8 cellular contexts compared by ENCODE assay signal in genomic region chr10:12810046-12810445, GRCh38.
A peak's percentile ranks its signal among the peaks of the same experiment; 100 is the strongest.
DNase-seq lines count a peak whose midpoint lies in the region; ATAC-seq, FAIRE-seq and TF ChIP-seq lines count a peak whose summit lies in the region.
"Not testable (repeated sequence)": the region's sequence is repeated elsewhere in the genome, so short reads cannot be mapped to it uniquely, and the experiment has no call there.

No MANE protein-coding gene starts in this region.

- in situ Hi-C loops in GM12878 (cut with MboI), result not testable (repeated sequence)

- H2AFZ ChIP-seq in GM12878 (ENCODE audit: control insufficient read depth, low read depth, low read length), result not testable (repeated sequence)

- RAD21 ChIA-PET in GM12878 (lab: Charles Lee; ENCODE audit: unreplicated experiment), result not testable (repeated sequence)

- not testable (repeated sequence) for FAIRE-seq in GM12878 (lab: Jason Lieb, UNC)

- intact Hi-C loops in GM12878 (cut with micrococcal nuclease; ENCODE audit: unreplicated experiment), result not testable (repeated sequence)

- ATAC-seq in GM12878, result peak; percentile 69
- ATAC-seq in stimulated activated naive B cell treated with anti-CD40 and anti-IgM and Interleukin-4, amounts not matched to agents 10 μg/mL and 1 μg/mL and 100 μg/mL, for 72 hours (replicated peaks), result peak; percentile 45 to 55

- TF ChIP-seq CTCF in AG10803 (conservative IDR thresholded peaks at IDR 0.05; ENCODE audit: low read length) (peak; percentile 15), GM12872 (IDR thresholded peaks at IDR 0.05; ENCODE audit: insufficient read depth, low read depth, low read length) (peak; percentile 41; the same call in 2 of the 3 replicates), HFFc6 (IDR thresholded peaks at IDR 0.05) (peak; percentile 35), epithelial cell of esophagus (IDR thresholded peaks at IDR 0.05; ENCODE audit: insufficient read depth, low read depth, low read length, missing control alignments) (peak; percentile 29), mesothelial cell of epicardium (IDR thresholded peaks at IDR 0.05; ENCODE audit: unreplicated experiment) (peak; percentile 68)
- not testable (repeated sequence) for TF ChIP-seq CTCF in GM12878 (IDR thresholded peaks at IDR 0.05 in 2 of 3, conservative IDR thresholded peaks at IDR 0.05 in 1 of 3; ENCODE audit: control insufficient read depth in 2 of 3, extremely low read depth in 1 of 3, insufficient read depth in 1 of 3, low read depth in 3 of 3, low read length in 3 of 3)

- not testable (repeated sequence) for BruUV-seq in GM12878 (replicated peaks; lab: Mats Ljungman, UMichigan)

- not testable (repeated sequence) for H3K9me3 ChIP-seq in GM12878 (replicated peaks; ENCODE audit: control insufficient read depth, insufficient read depth, low read length)

- not testable (repeated sequence) for H3K27me3 Mint-ChIP-seq in HFFc6 (ENCODE audit: insufficient read depth); mesothelial cell of epicardium (ENCODE audit: low read depth); stimulated activated naive B cell treated with anti-CD40 and anti-IgM and Interleukin-4, amounts not matched to agents 10 μg/mL and 1 μg/mL and 100 μg/mL, for 72 hours

- not testable (repeated sequence) for TF ChIP-seq POLR2A in GM12878 (IDR thresholded peaks at IDR 0.05; ENCODE audit: low read depth, low read length)

- not testable (repeated sequence) for H3K27ac Mint-ChIP-seq in HFFc6; mesothelial cell of epicardium; stimulated activated naive B cell treated with anti-CD40 and anti-IgM and Interleukin-4, amounts not matched to agents 10 μg/mL and 1 μg/mL and 100 μg/mL, for 72 hours

- WGBS in GM12878 (ENCODE audit: insufficient coverage, insufficient replicate concordance, low lambda C conversion rate, missing lambda C conversion rate), result 93% methylated on average over 3 of the region's 6 CpGs

- CTCF ChIA-PET in GM12878 (lab: Yijun Ruan, JAX), result not testable (repeated sequence)

- peaks cover 47% of the 10 kb centered on the region for H3K9me3 Mint-ChIP-seq in HFFc6
- H3K9me3 Mint-ChIP-seq in mesothelial cell of epicardium, result peaks cover 14% of the 10 kb centered on the region
- H3K9me3 Mint-ChIP-seq in stimulated activated naive B cell treated with anti-CD40 and anti-IgM and Interleukin-4, amounts not matched to agents 10 μg/mL and 1 μg/mL and 100 μg/mL, for 72 hours, result not testable (repeated sequence)

- H3K4me3 Mint-ChIP-seq in HFFc6; mesothelial cell of epicardium; stimulated activated naive B cell treated with anti-CD40 and anti-IgM and Interleukin-4, amounts not matched to agents 10 μg/mL and 1 μg/mL and 100 μg/mL, for 72 hours: not testable (repeated sequence)

- not testable (repeated sequence) for H3K79me2 ChIP-seq in GM12878 (ENCODE audit: control insufficient read depth, insufficient read depth, low read length)

- not testable (repeated sequence) for H3K4me2 ChIP-seq in GM12878 (ENCODE audit: control insufficient read depth, insufficient read depth)

- H3K27ac ChIP-seq in GM12878 (ENCODE audit: control insufficient read depth, insufficient read depth), result not testable (repeated sequence)

- not testable (repeated sequence) for H3K9ac ChIP-seq in GM12878 (ENCODE audit: control insufficient read depth, insufficient read depth, low read length)

- SMC1A ChIA-PET in GM12878 (lab: Charles Lee; ENCODE audit: uncharacterized antibody, unreplicated experiment), result not testable (repeated sequence)

- not testable (repeated sequence) for H3K4me3 ChIP-seq in AG10803 (ENCODE audit: low read length); GM12878; epithelial cell of esophagus (ENCODE audit: low read length)

- H3K36me3 Mint-ChIP-seq in HFFc6 (ENCODE audit: low read depth); mesothelial cell of epicardium: not testable (repeated sequence)
- H3K36me3 Mint-ChIP-seq in stimulated activated naive B cell treated with anti-CD40 and anti-IgM and Interleukin-4, amounts not matched to agents 10 μg/mL and 1 μg/mL and 100 μg/mL, for 72 hours, result peaks cover 32 to 70% of the 10 kb centered on the region in 2 donors

- not testable (repeated sequence) for TF ChIP-seq RAD21 in GM12878 (IDR thresholded peaks at IDR 0.05; ENCODE audit: insufficient read depth, low read depth, low read length)

- H3K27me3 ChIP-seq in GM12878 (replicated peaks in 1 of 2; ENCODE audit: control insufficient read depth in 2 of 2, insufficient read depth in 2 of 2, low read length in 1 of 2), result not testable (repeated sequence)

- DNase-seq in AG10803 (ENCODE audit: low read depth); HFFc6; GM12878 (ENCODE audit: low read depth, low spot score); epithelial cell of esophagus (ENCODE audit: low read depth); mesothelial cell of epicardium (ENCODE audit: low spot score in 2 of 2, unreplicated experiment in 2 of 2); stimulated activated naive B cell treated with anti-CD40 and anti-IgM and Interleukin-4, amounts not matched to agents 10 μg/mL and 1 μg/mL and 100 μg/mL, for 72 hours: not testable (repeated sequence)
- DNase-seq in RKO (ENCODE audit: low spot score), result peak; percentile 44

- H3K36me3 ChIP-seq in GM12878 (ENCODE audit: control insufficient read depth in 2 of 2, insufficient read depth in 2 of 2, low read length in 1 of 2), result not testable (repeated sequence)

- not testable (repeated sequence) for TF ChIP-seq EP300 in GM12878 (IDR thresholded peaks at IDR 0.05; ENCODE audit: borderline replicate concordance in 1 of 2, control insufficient read depth in 1 of 2, low read depth in 2 of 2, low read length in 2 of 2)

- POLR2A ChIA-PET in GM12878 (lab: Charles Lee), result interaction anchor here (0.6 kb wide), 1 partner anchor 132 kb away, joined by 4 read pairs; no protein-coding TSS in a partner anchor

- not testable (repeated sequence) for H3K4me1 ChIP-seq in GM12878 (ENCODE audit: control insufficient read depth, insufficient read depth, low read length)

- not testable (repeated sequence) for H3K4me1 Mint-ChIP-seq in HFFc6 (ENCODE audit: low read depth)
- peaks cover 12% of the 10 kb centered on the region for H3K4me1 Mint-ChIP-seq in mesothelial cell of epicardium
- peaks cover 9 to 11% of the 10 kb centered on the region in 2 donors for H3K4me1 Mint-ChIP-seq in stimulated activated naive B cell treated with anti-CD40 and anti-IgM and Interleukin-4, amounts not matched to agents 10 μg/mL and 1 μg/mL and 100 μg/mL, for 72 hours

- H4K20me1 ChIP-seq in GM12878 (ENCODE audit: control insufficient read depth, insufficient read depth), result not testable (repeated sequence)
